ENCODE assay signal across 1 cellular context in genomic region chr12:49322708-49323523, GRCh38.
A peak's percentile ranks its signal among the peaks of the same experiment; 100 is the strongest.
TF ChIP-seq lines count a peak whose summit lies in the region.

A gene with protein sequence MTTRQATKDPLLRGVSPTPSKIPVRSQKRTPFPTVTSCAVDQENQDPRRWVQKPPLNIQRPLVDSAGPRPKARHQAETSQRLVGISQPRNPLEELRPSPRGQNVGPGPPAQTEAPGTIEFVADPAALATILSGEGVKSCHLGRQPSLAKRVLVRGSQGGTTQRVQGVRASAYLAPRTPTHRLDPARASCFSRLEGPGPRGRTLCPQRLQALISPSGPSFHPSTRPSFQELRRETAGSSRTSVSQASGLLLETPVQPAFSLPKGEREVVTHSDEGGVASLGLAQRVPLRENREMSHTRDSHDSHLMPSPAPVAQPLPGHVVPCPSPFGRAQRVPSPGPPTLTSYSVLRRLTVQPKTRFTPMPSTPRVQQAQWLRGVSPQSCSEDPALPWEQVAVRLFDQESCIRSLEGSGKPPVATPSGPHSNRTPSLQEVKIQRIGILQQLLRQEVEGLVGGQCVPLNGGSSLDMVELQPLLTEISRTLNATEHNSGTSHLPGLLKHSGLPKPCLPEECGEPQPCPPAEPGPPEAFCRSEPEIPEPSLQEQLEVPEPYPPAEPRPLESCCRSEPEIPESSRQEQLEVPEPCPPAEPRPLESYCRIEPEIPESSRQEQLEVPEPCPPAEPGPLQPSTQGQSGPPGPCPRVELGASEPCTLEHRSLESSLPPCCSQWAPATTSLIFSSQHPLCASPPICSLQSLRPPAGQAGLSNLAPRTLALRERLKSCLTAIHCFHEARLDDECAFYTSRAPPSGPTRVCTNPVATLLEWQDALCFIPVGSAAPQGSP (plus strand): TSS chr12:49323255. CDS start chr12:49323609, 354 bp downstream.

TF ChIP-seq in HepG2, 621 proteins besides CTCF, POLR2A, EP300 and RAD21 (continued from another document):
- TF ChIP-seq BATF2 (CRISPR knock-in tag; IDR thresholded peaks at IDR 0.05) (no peak), ZNF605 (CRISPR knock-in tag; IDR thresholded peaks at IDR 0.05) (peak; percentile 82), ZNF142 (CRISPR knock-in tag; IDR thresholded peaks at IDR 0.05) (peak; percentile 32; the same call in 1 of the 2 replicates), ZNF672 (CRISPR knock-in tag; IDR thresholded peaks at IDR 0.05) (no peak), MAZ (IDR thresholded peaks at IDR 0.05; ENCODE audit: borderline replicate concordance, low read depth, low read length) (0 out of 2 replicates have a peak, but pooled peaks have one; percentile 59), MAZ (CRISPR knock-in tag; IDR thresholded peaks at IDR 0.05; ENCODE audit: low read depth) (peak; percentile 49; the same call in 1 of the 2 replicates), WIZ (CRISPR knock-in tag; IDR thresholded peaks at IDR 0.05) (no peak), IKZF1 (IDR thresholded peaks at IDR 0.05) (no peak), ZNF253 (CRISPR knock-in tag; IDR thresholded peaks at IDR 0.05; ENCODE audit: borderline replicate concordance) (no peak), SMAD1 (CRISPR knock-in tag; IDR thresholded peaks at IDR 0.05; ENCODE audit: borderline replicate concordance, low read depth) (no peak), ZNF790 (CRISPR knock-in tag; IDR thresholded peaks at IDR 0.05; ENCODE audit: borderline replicate concordance) (no peak), ZNF878 (CRISPR knock-in tag; IDR thresholded peaks at IDR 0.05) (peak; percentile 97; the same call in 1 of the 2 replicates), ZBTB44 (CRISPR knock-in tag; IDR thresholded peaks at IDR 0.05) (no peak), CBX5 (CRISPR knock-in tag; IDR thresholded peaks at IDR 0.05; ENCODE audit: borderline replicate concordance) (no peak), NR3C1 (CRISPR knock-in tag; IDR thresholded peaks at IDR 0.05) (no peak)
- TF ChIP-seq, protein P1, sequence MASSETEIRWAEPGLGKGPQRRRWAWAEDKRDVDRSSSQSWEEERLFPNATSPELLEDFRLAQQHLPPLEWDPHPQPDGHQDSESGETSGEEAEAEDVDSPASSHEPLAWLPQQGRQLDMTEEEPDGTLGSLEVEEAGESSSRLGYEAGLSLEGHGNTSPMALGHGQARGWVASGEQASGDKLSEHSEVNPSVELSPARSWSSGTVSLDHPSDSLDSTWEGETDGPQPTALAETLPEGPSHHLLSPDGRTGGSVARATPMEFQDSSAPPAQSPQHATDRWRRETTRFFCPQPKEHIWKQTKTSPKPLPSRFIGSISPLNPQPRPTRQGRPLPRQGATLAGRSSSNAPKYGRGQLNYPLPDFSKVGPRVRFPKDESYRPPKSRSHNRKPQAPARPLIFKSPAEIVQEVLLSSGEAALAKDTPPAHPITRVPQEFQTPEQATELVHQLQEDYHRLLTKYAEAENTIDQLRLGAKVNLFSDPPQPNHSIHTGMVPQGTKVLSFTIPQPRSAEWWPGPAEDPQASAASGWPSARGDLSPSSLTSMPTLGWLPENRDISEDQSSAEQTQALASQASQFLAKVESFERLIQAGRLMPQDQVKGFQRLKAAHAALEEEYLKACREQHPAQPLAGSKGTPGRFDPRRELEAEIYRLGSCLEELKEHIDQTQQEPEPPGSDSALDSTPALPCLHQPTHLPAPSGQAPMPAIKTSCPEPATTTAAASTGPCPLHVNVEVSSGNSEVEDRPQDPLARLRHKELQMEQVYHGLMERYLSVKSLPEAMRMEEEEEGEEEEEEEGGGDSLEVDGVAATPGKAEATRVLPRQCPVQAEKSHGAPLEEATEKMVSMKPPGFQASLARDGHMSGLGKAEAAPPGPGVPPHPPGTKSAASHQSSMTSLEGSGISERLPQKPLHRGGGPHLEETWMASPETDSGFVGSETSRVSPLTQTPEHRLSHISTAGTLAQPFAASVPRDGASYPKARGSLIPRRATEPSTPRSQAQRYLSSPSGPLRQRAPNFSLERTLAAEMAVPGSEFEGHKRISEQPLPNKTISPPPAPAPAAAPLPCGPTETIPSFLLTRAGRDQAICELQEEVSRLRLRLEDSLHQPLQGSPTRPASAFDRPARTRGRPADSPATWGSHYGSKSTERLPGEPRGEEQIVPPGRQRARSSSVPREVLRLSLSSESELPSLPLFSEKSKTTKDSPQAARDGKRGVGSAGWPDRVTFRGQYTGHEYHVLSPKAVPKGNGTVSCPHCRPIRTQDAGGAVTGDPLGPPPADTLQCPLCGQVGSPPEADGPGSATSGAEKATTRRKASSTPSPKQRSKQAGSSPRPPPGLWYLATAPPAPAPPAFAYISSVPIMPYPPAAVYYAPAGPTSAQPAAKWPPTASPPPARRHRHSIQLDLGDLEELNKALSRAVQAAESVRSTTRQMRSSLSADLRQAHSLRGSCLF (CRISPR knock-in tag; IDR thresholded peaks at IDR 0.05; ENCODE audit: borderline replicate concordance): no peak
- TF ChIP-seq, protein P2, sequence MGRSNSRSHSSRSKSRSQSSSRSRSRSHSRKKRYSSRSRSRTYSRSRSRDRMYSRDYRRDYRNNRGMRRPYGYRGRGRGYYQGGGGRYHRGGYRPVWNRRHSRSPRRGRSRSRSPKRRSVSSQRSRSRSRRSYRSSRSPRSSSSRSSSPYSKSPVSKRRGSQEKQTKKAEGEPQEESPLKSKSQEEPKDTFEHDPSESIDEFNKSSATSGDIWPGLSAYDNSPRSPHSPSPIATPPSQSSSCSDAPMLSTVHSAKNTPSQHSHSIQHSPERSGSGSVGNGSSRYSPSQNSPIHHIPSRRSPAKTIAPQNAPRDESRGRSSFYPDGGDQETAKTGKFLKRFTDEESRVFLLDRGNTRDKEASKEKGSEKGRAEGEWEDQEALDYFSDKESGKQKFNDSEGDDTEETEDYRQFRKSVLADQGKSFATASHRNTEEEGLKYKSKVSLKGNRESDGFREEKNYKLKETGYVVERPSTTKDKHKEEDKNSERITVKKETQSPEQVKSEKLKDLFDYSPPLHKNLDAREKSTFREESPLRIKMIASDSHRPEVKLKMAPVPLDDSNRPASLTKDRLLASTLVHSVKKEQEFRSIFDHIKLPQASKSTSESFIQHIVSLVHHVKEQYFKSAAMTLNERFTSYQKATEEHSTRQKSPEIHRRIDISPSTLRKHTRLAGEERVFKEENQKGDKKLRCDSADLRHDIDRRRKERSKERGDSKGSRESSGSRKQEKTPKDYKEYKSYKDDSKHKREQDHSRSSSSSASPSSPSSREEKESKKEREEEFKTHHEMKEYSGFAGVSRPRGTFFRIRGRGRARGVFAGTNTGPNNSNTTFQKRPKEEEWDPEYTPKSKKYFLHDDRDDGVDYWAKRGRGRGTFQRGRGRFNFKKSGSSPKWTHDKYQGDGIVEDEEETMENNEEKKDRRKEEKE (IDR thresholded peaks at IDR 0.05): no peak
